8 cellular contexts compared by ENCODE assay signal in the genomic region with DNA sequence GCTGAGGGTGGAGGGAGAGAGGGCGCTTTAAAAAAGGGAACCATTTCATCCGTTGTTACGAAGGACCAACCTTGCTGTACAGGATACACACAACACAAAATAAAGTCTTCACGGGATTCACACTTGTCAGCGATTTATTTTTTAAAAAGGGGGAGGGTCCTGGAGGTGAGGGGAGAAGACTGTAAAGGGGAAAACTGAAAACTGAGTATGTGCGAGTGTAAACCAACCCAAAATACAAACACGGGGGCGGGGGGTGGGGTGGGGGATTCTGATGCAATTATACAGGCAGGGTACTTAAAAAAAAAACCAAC. TPM values are rescaled to one million over a fixed set of nuclear protein-coding genes. Genes with fewer than 3 reads are reported as not detected.
DNase-seq lines count a peak whose midpoint lies in the region; ATAC-seq and TF ChIP-seq lines count a peak whose summit lies in the region.

No MANE protein-coding gene starts in this region.

- intact Hi-C loops in naive thymus-derived CD4-positive, alpha-beta T cell (cut with micrococcal nuclease) = no loop called here

- peaks cover 12 to 33% (median 22%) of the 10 kb centered on the region in 5 donors for H3K36me3 Mint-ChIP-seq in naive thymus-derived CD4-positive, alpha-beta T cell

- CTCF ChIA-PET in naive thymus-derived CD4-positive, alpha-beta T cell (lab: Charles Lee) = interaction anchor here (0.6 to 1.7 kb wide), 3 partner anchors 9 to 27 kb away, joined by 3 to 4 read pairs (median 3); no protein-coding TSS in a partner anchor

- H3K9me3 ChIP-seq in KOPT-K1 (ENCODE audit: insufficient read depth, low read length, poor library complexity, severe bottlenecking) = no peaks in the 10 kb centered on the region
- H3K9me3 ChIP-seq in naive thymus-derived CD4-positive, alpha-beta T cell (ENCODE audit: control insufficient read depth in 2 of 3, low read length in 3 of 3) = no peaks in the 10 kb centered on the region

- ATAC-seq in naive thymus-derived CD4-positive, alpha-beta T cell = peak; percentile 46
- ATAC-seq in HG02798 (IDR thresholded peaks at IDR 0.05; ENCODE audit: poor library complexity, unreplicated experiment) = no peak

- H3K4me3 Mint-ChIP-seq in naive thymus-derived CD4-positive, alpha-beta T cell = peak overlapping the region; percentile 79 to 98 (median 94)

- no peaks in the 10 kb centered on the region for H3K27me3 ChIP-seq in naive thymus-derived CD4-positive, alpha-beta T cell (ENCODE audit: control insufficient read depth in 2 of 2, insufficient read depth in 2 of 2, low read length in 2 of 2)

- no peaks in the 10 kb centered on the region for H3K9me3 Mint-ChIP-seq in naive thymus-derived CD4-positive, alpha-beta T cell

- peak overlapping the region; percentile 96 to 100 (median 99) for H3K27ac Mint-ChIP-seq in naive thymus-derived CD4-positive, alpha-beta T cell

- POLR2A ChIA-PET in naive thymus-derived CD4-positive, alpha-beta T cell (lab: Charles Lee) = interaction anchor here (1.0 kb wide), 1 partner anchor 45 kb away, joined by 4 read pairs; no protein-coding TSS in a partner anchor

- no peak for TF ChIP-seq CTCF in coronary artery (IDR thresholded peaks at IDR 0.05)

- peak overlapping the region; percentile 82 for H3K4me3 ChIP-seq in coronary artery
- peak overlapping the region; percentile 78 for H3K4me3 ChIP-seq in naive thymus-derived CD4-positive, alpha-beta T cell (ENCODE audit: low read length)

- DNase-seq in NCI-H748 (lab: John Stamatoyannopoulos, UW; ENCODE audit: unreplicated experiment) = peak; percentile 67
- no peak for DNase-seq in NCI-H748 treated with DMSO at 0.1 percent for 48 hours (lab: John Stamatoyannopoulos, UW)
- DNase-seq in coronary artery (ENCODE audit: low spot score) = no peak
- DNase-seq in naive thymus-derived CD4-positive, alpha-beta T cell = no peak
- DNase-seq in middle frontal gyrus (ENCODE audit: extremely low spot score, low spot score) = no peak
- DNase-seq in islet precursor cell = no peak

- H3K4me1 Mint-ChIP-seq in naive thymus-derived CD4-positive, alpha-beta T cell = peaks cover 22 to 52% (median 45%) of the 10 kb centered on the region in 7 donors

- H3K27me3 Mint-ChIP-seq in naive thymus-derived CD4-positive, alpha-beta T cell = no peaks in the 10 kb centered on the region

- peaks cover 36% of the 10 kb centered on the region for H3K36me3 ChIP-seq in KOPT-K1 (ENCODE audit: insufficient read depth, low read length)
- H3K36me3 ChIP-seq in naive thymus-derived CD4-positive, alpha-beta T cell (ENCODE audit: control insufficient read depth in 2 of 3, insufficient read depth in 3 of 3, low read length in 3 of 3) = peaks cover 0 to 31% (median 0%) of the 10 kb centered on the region in 3 experiments

- H3K27ac ChIP-seq in KOPT-K1 (ENCODE audit: low read depth, low read length, poor library complexity, severe bottlenecking) = peak overlapping the region; percentile 73
- peak overlapping the region; percentile 90 to 94 for H3K27ac ChIP-seq in coronary artery
- peak overlapping the region; percentile 86 for H3K27ac ChIP-seq in naive thymus-derived CD4-positive, alpha-beta T cell (ENCODE audit: low read depth, low read length)

- peaks cover 16 to 19% of the 10 kb centered on the region in 2 donors for H3K4me1 ChIP-seq in naive thymus-derived CD4-positive, alpha-beta T cell (ENCODE audit: control insufficient read depth in 2 of 2, insufficient read depth in 2 of 2, low read length in 2 of 2)

RNA-seq across cellular contexts. Expression of a gene that starts 0.5 kb away (rescaled TPM):
- 10 to 100 TPM; 34.0 to 74.4 (median 50.6) TPM for total RNA-seq in naive thymus-derived CD4-positive, alpha-beta T cell
- polyA plus RNA-seq in naive thymus-derived CD4-positive, alpha-beta T cell = 10 to 100 TPM; 39.4 to 49.6 TPM

RNA-seq across cellular contexts. Expression of a gene that starts 19.9 kb away (rescaled TPM):
- total RNA-seq in naive thymus-derived CD4-positive, alpha-beta T cell = under 1 TPM in 3 of 5 experiments, not detected in 2; 0.19 to 0.71 (median 0.27) TPM
- not detected for polyA plus RNA-seq in naive thymus-derived CD4-positive, alpha-beta T cell

RNA-seq across cellular contexts. Expression of a gene that starts 41.0 kb away (rescaled TPM):
- total RNA-seq in naive thymus-derived CD4-positive, alpha-beta T cell = 1 to 10 TPM in 1 of 5 experiments, under 1 TPM in 3, not detected in 1; 0.30 to 1.5 (median 0.49) TPM
- polyA plus RNA-seq in naive thymus-derived CD4-positive, alpha-beta T cell = under 1 TPM in 1 of 2 donors, not detected in 1; 0.24 TPM

RNA-seq across cellular contexts. Expression of a gene that starts 41.5 kb away (rescaled TPM):
- total RNA-seq in naive thymus-derived CD4-positive, alpha-beta T cell = 100 to 1,000 TPM; 129 to 167 (median 151) TPM
- 10 to 100 TPM in 1 of 2 donors, 1 to 10 TPM in 1; 6.6 to 26.4 TPM for polyA plus RNA-seq in naive thymus-derived CD4-positive, alpha-beta T cell

RNA-seq across cellular contexts. Expression of a gene that starts 47.5 kb away (rescaled TPM):
- 10 to 100 TPM in 1 of 5 experiments, 1 to 10 TPM in 4; 1.8 to 10.7 (median 7.5) TPM for total RNA-seq in naive thymus-derived CD4-positive, alpha-beta T cell
- polyA plus RNA-seq in naive thymus-derived CD4-positive, alpha-beta T cell = under 1 TPM; 0.07 to 0.15 TPM
